ENCODE assay signal across 35 cellular contexts in genomic region chr13:58247080-58247479, GRCh38.
"Had no signal": no experiment of that assay in that cellular context is flagged by ENCODE, and none has a peak within 500 bp of the region (broad histone marks: within the 10 kb centered on the region; RNA-seq: fewer than 3 reads in every experiment).

No MANE protein-coding gene starts in this region.

- H3K36me3 Mint-ChIP-seq: activated CD4-positive, alpha-beta memory T cell treated with anti-CD3 and anti-CD28 coated beads for 36 hours; activated naive CD4-positive, alpha-beta T cell treated with anti-CD3 and anti-CD28 coated beads, Interleukin-2, amount 10 ng/mL, durations not matched to agents 7 days and 5 days; activated naive CD4-positive, alpha-beta T cell treated with anti-CD3 and anti-CD28 coated beads, Interleukin-2, amount 50 U/mL, for 24 hours; activated naive CD8-positive, alpha-beta T cell; activated naive CD8-positive, alpha-beta T cell treated with anti-CD3 and anti-CD28 coated beads, Interleukin-2, amount 10 ng/mL, durations not matched to agents 7 days and 5 days; brain had no signal

- H3K27me3 Mint-ChIP-seq: activated B cell treated with CpG ODN at 0.5 μM for 24 hours; activated CD4-positive, alpha-beta memory T cell treated with anti-CD3 and anti-CD28 coated beads for 36 hours; activated CD4-positive, alpha-beta T cell treated with anti-CD3 and anti-CD28 coated beads for 36 hours; activated CD8-positive, alpha-beta T cell treated with anti-CD3 and anti-CD28 coated beads for 36 hours; activated naive CD4-positive, alpha-beta T cell treated with anti-CD3 and anti-CD28 coated beads, Interleukin-2, amount 10 ng/mL, durations not matched to agents 7 days and 5 days; activated naive CD4-positive, alpha-beta T cell treated with anti-CD3 and anti-CD28 coated beads, Interleukin-2, amount 50 U/mL, for 24 hours; activated naive CD8-positive, alpha-beta T cell; activated naive CD8-positive, alpha-beta T cell treated with anti-CD3 and anti-CD28 coated beads, Interleukin-2, amount 10 ng/mL, durations not matched to agents 7 days and 5 days; activated naive CD8-positive, alpha-beta T cell treated with anti-CD3 and anti-CD28 coated beads, Interleukin-2, amount 50 U/mL, for 24 hours; brain had no signal

- H3K36me3 ChIP-seq: ascending aorta, cardiac muscle cell had no signal

- H3K4me3 Mint-ChIP-seq: activated B cell treated with CpG ODN at 0.5 μM for 24 hours; activated CD4-positive, alpha-beta memory T cell treated with anti-CD3 and anti-CD28 coated beads for 36 hours; activated CD4-positive, alpha-beta T cell treated with anti-CD3 and anti-CD28 coated beads for 36 hours; activated CD8-positive, alpha-beta T cell treated with anti-CD3 and anti-CD28 coated beads for 36 hours; activated naive CD4-positive, alpha-beta T cell treated with anti-CD3 and anti-CD28 coated beads, Interleukin-2, amount 10 ng/mL, durations not matched to agents 7 days and 5 days; activated naive CD4-positive, alpha-beta T cell treated with anti-CD3 and anti-CD28 coated beads, Interleukin-2, amount 50 U/mL, for 24 hours; activated naive CD8-positive, alpha-beta T cell; activated naive CD8-positive, alpha-beta T cell treated with anti-CD3 and anti-CD28 coated beads, Interleukin-2, amount 10 ng/mL, durations not matched to agents 7 days and 5 days; activated naive CD8-positive, alpha-beta T cell treated with anti-CD3 and anti-CD28 coated beads, Interleukin-2, amount 50 U/mL, for 24 hours; brain; T-helper 1 cell treated with Interleukin-12 subunit alpha and Interleukin-12 subunit beta and Interleukin-4 antibody, amounts not matched to agents 30 μg/mL and 1 μg/mL, for 36 hours; T-helper 2 cell treated with Interferon-gamma antibody and Interleukin-4, amounts not matched to agents 5 μg/mL and 100 μg/mL, for 36 hours had no signal

- H3K4me3 ChIP-seq: ascending aorta, cardiac muscle cell had no signal

- H3K27ac ChIP-seq: ascending aorta, cardiac muscle cell, VCaP had no signal

- H3K27me3 ChIP-seq: ascending aorta, cardiac muscle cell had no signal

- H3K27ac Mint-ChIP-seq: activated B cell treated with CpG ODN at 0.5 μM for 24 hours; activated CD4-positive, alpha-beta memory T cell treated with anti-CD3 and anti-CD28 coated beads for 36 hours; activated CD4-positive, alpha-beta T cell treated with anti-CD3 and anti-CD28 coated beads for 36 hours; activated CD8-positive, alpha-beta T cell treated with anti-CD3 and anti-CD28 coated beads for 36 hours; activated naive CD4-positive, alpha-beta T cell treated with anti-CD3 and anti-CD28 coated beads, Interleukin-2, amount 10 ng/mL, durations not matched to agents 7 days and 5 days; activated naive CD4-positive, alpha-beta T cell treated with anti-CD3 and anti-CD28 coated beads, Interleukin-2, amount 50 U/mL, for 24 hours; activated naive CD8-positive, alpha-beta T cell; activated naive CD8-positive, alpha-beta T cell treated with anti-CD3 and anti-CD28 coated beads, Interleukin-2, amount 10 ng/mL, durations not matched to agents 7 days and 5 days; activated naive CD8-positive, alpha-beta T cell treated with anti-CD3 and anti-CD28 coated beads, Interleukin-2, amount 50 U/mL, for 24 hours; activated T-helper 2 cell treated with anti-CD3 and anti-CD28 coated beads, Interferon-gamma antibody, Interleukin-2, Interleukin-4, amounts not matched to agents 10 μg/mL and 5 μg/mL and 100 μg/mL, durations not matched to agents 14 hours and 24 hours and 36 hours; brain; T-helper 1 cell treated with Interleukin-12 subunit alpha and Interleukin-12 subunit beta and Interleukin-4 antibody, amounts not matched to agents 30 μg/mL and 1 μg/mL, for 36 hours; T-helper 2 cell treated with Interferon-gamma antibody and Interleukin-4, amounts not matched to agents 5 μg/mL and 100 μg/mL, for 36 hours had no signal

- H3K4me1 ChIP-seq: ascending aorta had no signal

- ATAC-seq: activated CD4-positive, alpha-beta T cell treated with anti-CD3 and anti-CD28 coated beads for 36 hours; activated CD4-positive, CD25-positive, alpha-beta regulatory T cell treated with anti-CD3 and anti-CD28 coated beads, Interleukin-2, amount 50 U/mL, for 24 hours; activated CD8-positive, alpha-beta T cell treated with anti-CD3 and anti-CD28 coated beads for 36 hours; activated naive CD8-positive, alpha-beta T cell treated with anti-CD3 and anti-CD28 coated beads, Interleukin-2, amount 50 U/mL, for 24 hours had no signal

- H3K4me1 Mint-ChIP-seq: activated B cell treated with CpG ODN at 0.5 μM for 24 hours; activated CD4-positive, alpha-beta T cell treated with anti-CD3 and anti-CD28 coated beads for 36 hours; activated naive CD4-positive, alpha-beta T cell treated with anti-CD3 and anti-CD28 coated beads, Interleukin-2, amount 10 ng/mL, durations not matched to agents 7 days and 5 days; activated naive CD4-positive, alpha-beta T cell treated with anti-CD3 and anti-CD28 coated beads, Interleukin-2, amount 50 U/mL, for 24 hours; activated naive CD8-positive, alpha-beta T cell treated with anti-CD3 and anti-CD28 coated beads, Interleukin-2, amount 10 ng/mL, durations not matched to agents 7 days and 5 days; activated naive CD8-positive, alpha-beta T cell treated with anti-CD3 and anti-CD28 coated beads, Interleukin-2, amount 50 U/mL, for 24 hours; brain had no signal

- DNase-seq: activated B cell treated with CpG ODN at 0.5 μM for 24 hours; activated CD4-positive, alpha-beta memory T cell treated with anti-CD3 and anti-CD28 coated beads for 36 hours; activated CD4-positive, alpha-beta T cell treated with anti-CD3 and anti-CD28 coated beads for 1 hour; activated CD4-positive, alpha-beta T cell treated with anti-CD3 and anti-CD28 coated beads for 36 hours; activated CD4-positive, alpha-beta T cell treated with anti-CD3 and anti-CD28 coated beads for 48 hours; activated CD4-positive, alpha-beta T cell treated with anti-CD3 and anti-CD28 coated beads, Interleukin-2, amount 50 U/mL, for 1 hour; activated CD4-positive, alpha-beta T cell treated with anti-CD3 and anti-CD28 coated beads, Interleukin-2, amount 50 U/mL, for 4 hours; activated CD8-positive, alpha-beta memory T cell treated with anti-CD3 and anti-CD28 coated beads, Interleukin-2, amount 50 U/mL, for 4 hours; activated CD8-positive, alpha-beta T cell treated with anti-CD3 and anti-CD28 coated beads for 36 hours; activated effector memory CD4-positive, alpha-beta T cell treated with Interleukin-2 at 50 U/mL for 16 hours; activated gamma-delta T cell; activated naive CD4-positive, alpha-beta T cell treated with anti-CD3 and anti-CD28 coated beads, Interleukin-2, amount 10 ng/mL, durations not matched to agents 7 days and 5 days; activated naive CD4-positive, alpha-beta T cell treated with Interleukin-2 at 50 U/mL for 16 hours; activated naive CD8-positive, alpha-beta T cell treated with anti-CD3 and anti-CD28 coated beads, Interleukin-2, amount 10 ng/mL, durations not matched to agents 7 days and 5 days; activated naive CD8-positive, alpha-beta T cell treated with anti-CD3 and anti-CD28 coated beads, Interleukin-2, amount 50 U/mL, for 24 hours; activated T-cell treated with anti-CD3 and anti-CD28 coated beads for 4 hours; activated T-cell treated with anti-CD3 and anti-CD28 coated beads, Interleukin-2, amount 50 U/mL, for 1 hour; activated T-cell treated with anti-CD3 and anti-CD28 coated beads, Interleukin-2, amount 50 U/mL, for 48 hours; amygdala; anterior cingulate cortex; central memory CD4-positive, alpha-beta T cell; SW 1271; T-helper 1 cell; T-helper 2 cell; T-helper 9 cell had no signal

- H3K9me3 ChIP-seq: ascending aorta had no signal
